Comparison of ENCODE assay signal across 1 cellular context in the genomic region with DNA sequence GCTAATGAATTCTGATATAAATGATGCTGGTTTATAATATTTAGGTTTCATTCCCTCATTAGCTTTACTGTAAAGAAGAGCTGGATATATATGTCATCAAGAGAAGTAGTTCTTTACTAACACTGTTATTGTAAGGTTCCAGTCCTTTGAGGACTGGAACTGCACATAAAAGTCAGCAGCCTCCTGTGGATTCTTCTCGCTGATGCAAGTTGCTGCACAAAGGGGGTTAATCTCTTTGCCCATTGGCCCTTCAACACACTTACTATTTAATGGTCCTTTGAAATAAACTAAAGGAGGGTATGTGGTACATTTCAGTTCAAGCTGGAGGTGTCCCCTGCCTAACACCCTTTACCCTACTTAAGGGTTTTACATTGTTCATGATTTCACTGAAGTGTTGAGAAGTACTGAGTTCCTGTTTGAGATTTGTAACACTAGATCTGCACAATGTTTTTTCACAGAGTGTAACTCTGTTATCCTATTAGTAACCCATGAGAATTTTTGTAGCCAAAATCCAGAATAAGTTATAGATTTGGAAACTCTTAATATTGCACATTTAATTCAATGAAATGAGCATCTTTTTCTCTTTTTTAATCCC.
A peak's percentile ranks its signal among the peaks of the same experiment; 100 is the strongest.
TF ChIP-seq lines count a peak whose summit lies in the region.

No MANE protein-coding gene starts in this region.

TF ChIP-seq in HEK293, 187 proteins besides CTCF, POLR2A, EP300 and RAD21 (continued from another document):
- TF ChIP-seq REPIN1 (tag by site-specific recombination; IDR thresholded peaks at IDR 0.05; ENCODE audit: low read depth) (no peak), ZNF555 (tag by site-specific recombination; conservative IDR thresholded peaks at IDR 0.05) (no peak), ZSCAN30 (tag by site-specific recombination; IDR thresholded peaks at IDR 0.05) (peak; percentile 86; the same call in 1 of the 2 replicates), ZNF175 (tag by site-specific recombination; IDR thresholded peaks at IDR 0.05) (no peak), ZNF777 (tag by site-specific recombination; IDR thresholded peaks at IDR 0.05; ENCODE audit: borderline replicate concordance) (no peak), ZNF513 (tag by site-specific recombination; IDR thresholded peaks at IDR 0.05) (no peak), ZNF521 (tag by site-specific recombination; IDR thresholded peaks at IDR 0.05) (no peak), IKZF3 (tag by site-specific recombination; IDR thresholded peaks at IDR 0.05) (0 out of 2 replicates have a peak, but pooled peaks have one; percentile 22), ZNF529 (tag by site-specific recombination; IDR thresholded peaks at IDR 0.05; ENCODE audit: insufficient replicate concordance) (no peak)
- TF ChIP-seq, protein P1, sequence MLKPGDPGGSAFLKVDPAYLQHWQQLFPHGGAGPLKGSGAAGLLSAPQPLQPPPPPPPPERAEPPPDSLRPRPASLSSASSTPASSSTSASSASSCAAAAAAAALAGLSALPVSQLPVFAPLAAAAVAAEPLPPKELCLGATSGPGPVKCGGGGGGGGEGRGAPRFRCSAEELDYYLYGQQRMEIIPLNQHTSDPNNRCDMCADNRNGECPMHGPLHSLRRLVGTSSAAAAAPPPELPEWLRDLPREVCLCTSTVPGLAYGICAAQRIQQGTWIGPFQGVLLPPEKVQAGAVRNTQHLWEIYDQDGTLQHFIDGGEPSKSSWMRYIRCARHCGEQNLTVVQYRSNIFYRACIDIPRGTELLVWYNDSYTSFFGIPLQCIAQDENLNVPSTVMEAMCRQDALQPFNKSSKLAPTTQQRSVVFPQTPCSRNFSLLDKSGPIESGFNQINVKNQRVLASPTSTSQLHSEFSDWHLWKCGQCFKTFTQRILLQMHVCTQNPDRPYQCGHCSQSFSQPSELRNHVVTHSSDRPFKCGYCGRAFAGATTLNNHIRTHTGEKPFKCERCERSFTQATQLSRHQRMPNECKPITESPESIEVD (tag by site-specific recombination; IDR thresholded peaks at IDR 0.05): peak; percentile 48; the same call in 1 of the 2 replicates
